In genomic region chr3:111246967-111247760, GRCh38 we compare ENCODE assay signal across 12 cellular contexts.
A peak's percentile ranks its signal among the peaks of the same experiment; 100 is the strongest.
DNase-seq lines count a peak whose midpoint lies in the region; ATAC-seq and TF ChIP-seq lines count a peak whose summit lies in the region.
"Had no signal": no experiment of that assay in that cellular context is flagged by ENCODE, and none has a peak within 500 bp of the region (broad histone marks: within the 10 kb centered on the region; RNA-seq: fewer than 3 reads in every experiment).

No MANE protein-coding gene starts in this region.

- peaks cover 6% of the 10 kb centered on the region for H3K4me1 Mint-ChIP-seq in T-helper 2 cell treated with Interferon-gamma antibody and Interleukin-4, amounts not matched to agents 5 μg/mL and 100 μg/mL, for 36 hours (ENCODE audit: low read depth)

- no peaks in the 10 kb centered on the region for H3K79me2 ChIP-seq in PC-3 (ENCODE audit: low read length)

- no peak overlapping the region for H3K27ac ChIP-seq in PC-3 (ENCODE audit: low read length)

- no peaks in the 10 kb centered on the region for H3K9me3 ChIP-seq in PC-3 (ENCODE audit: low read length)

- H3K36me3 Mint-ChIP-seq in T-helper 2 cell treated with Interferon-gamma antibody and Interleukin-4, amounts not matched to agents 5 μg/mL and 100 μg/mL, for 36 hours (ENCODE audit: low read depth), result peaks cover 1% of the 10 kb centered on the region

- TF ChIP-seq CTCF in PC-3 (conservative IDR thresholded peaks at IDR 0.05; ENCODE audit: low read depth, low read length), result no peak
- TF ChIP-seq CTCF in fibroblast of mammary gland (conservative IDR thresholded peaks at IDR 0.05; ENCODE audit: control insufficient read depth, insufficient read depth, low read depth, low read length), result no peak

- no peaks in the 10 kb centered on the region for H3K27me3 ChIP-seq in PC-3 (ENCODE audit: low read length)

- H3K4me3 Mint-ChIP-seq in T-helper 2 cell treated with Interferon-gamma antibody and Interleukin-4, amounts not matched to agents 5 μg/mL and 100 μg/mL, for 36 hours, result no peak overlapping the region
- H3K4me3 Mint-ChIP-seq: activated CD8-positive, alpha-beta T cell treated with anti-CD3 and anti-CD28 coated beads, Interleukin-2, amount 10 ng/mL, durations not matched to agents 7 days and 5 days; activated naive CD8-positive, alpha-beta T cell treated with anti-CD3 and anti-CD28 coated beads, Interleukin-2, amount 10 ng/mL, durations not matched to agents 7 days and 5 days had no signal

- H3K9ac ChIP-seq in PC-3 (ENCODE audit: low read length), result no peak overlapping the region

- H3K9me2 ChIP-seq in PC-3 (replicated peaks; ENCODE audit: low read length), result no peaks in the 10 kb centered on the region; the same call in 1 of the 2 replicates

- intact Hi-C loops in PC-3 (cut with micrococcal nuclease), result loop anchor here (1.0 kb wide), 1 partner anchor 251 kb away; no protein-coding TSS in a partner anchor

- no peak overlapping the region for H3K4me2 ChIP-seq in PC-3 (ENCODE audit: low read length)

- POLR2A ChIA-PET in PC-3 (lab: Charles Lee; ENCODE audit: unreplicated experiment), result no interaction called here

- no peak overlapping the region for H3K27ac Mint-ChIP-seq in T-helper 2 cell treated with Interferon-gamma antibody and Interleukin-4, amounts not matched to agents 5 μg/mL and 100 μg/mL, for 36 hours
- H3K27ac Mint-ChIP-seq: activated CD8-positive, alpha-beta T cell treated with anti-CD3 and anti-CD28 coated beads, Interleukin-2, amount 10 ng/mL, durations not matched to agents 7 days and 5 days; activated naive CD8-positive, alpha-beta T cell treated with anti-CD3 and anti-CD28 coated beads, Interleukin-2, amount 10 ng/mL, durations not matched to agents 7 days and 5 days had no signal

- peaks cover 11% of the 10 kb centered on the region for H3K9me3 Mint-ChIP-seq in T-helper 2 cell treated with Interferon-gamma antibody and Interleukin-4, amounts not matched to agents 5 μg/mL and 100 μg/mL, for 36 hours

- ATAC-seq in PC-3 (peak; percentile 57), GM21528 (IDR thresholded peaks at IDR 0.05; ENCODE audit: low FRiP score, unreplicated experiment) (no peak)
- ATAC-seq: activated CD8-positive, alpha-beta T cell treated with anti-CD3 and anti-CD28 coated beads, Interleukin-2, amount 10 ng/mL, durations not matched to agents 7 days and 5 days had no signal

- no peaks in the 10 kb centered on the region for H3K36me3 ChIP-seq in PC-3 (ENCODE audit: low read depth, low read length)

- CTCF ChIA-PET in PC-3 (lab: Charles Lee), result no interaction called here

- H2AFZ ChIP-seq in PC-3 (ENCODE audit: low read length), result peak overlapping the region; percentile 7; the same call in 1 of the 2 replicates

- H3K4me3 ChIP-seq in PC-3 (ENCODE audit: low read length) (no peak overlapping the region), fibroblast of mammary gland (ENCODE audit: control insufficient read depth, low read depth, low read length) (no peak overlapping the region), skeletal muscle cell (ENCODE audit: low read depth, low read length) (no peak overlapping the region)

- DNase-seq in GM04503 (ENCODE audit: low read depth), result peak; percentile 74
- peak; percentile 57 for DNase-seq in PC-3
- peak; percentile 82 for DNase-seq in fibroblast of mammary gland (ENCODE audit: low read depth)
- DNase-seq in skeletal muscle cell (ENCODE audit: low read depth), result peak; percentile 86
- no peak for DNase-seq in activated T-cell treated with anti-CD3 and anti-CD28 coated beads, Interleukin-2, amount 50 U/mL, for 1 hour
- no peak for DNase-seq in T-helper 2 cell treated with Interferon-gamma antibody and Interleukin-4, amounts not matched to agents 5 μg/mL and 100 μg/mL, for 36 hours (ENCODE audit: low spot score)
- DNase-seq: activated CD8-positive, alpha-beta T cell treated with anti-CD3 and anti-CD28 coated beads, Interleukin-2, amount 10 ng/mL, durations not matched to agents 7 days and 5 days; activated naive CD8-positive, alpha-beta T cell treated with anti-CD3 and anti-CD28 coated beads, Interleukin-2, amount 10 ng/mL, durations not matched to agents 7 days and 5 days; DND-41; kidney; stimulated activated CD4-positive, alpha-beta T cell treated with anti-CD3 and anti-CD28 coated beads, Interleukin-2, amount 100 ng/mL, for 48 hours had no signal

- no peaks in the 10 kb centered on the region for H4K20me1 ChIP-seq in PC-3 (ENCODE audit: low read length)

- H3F3A ChIP-seq in PC-3 (ENCODE audit: low read length, unreplicated experiment), result no peaks in the 10 kb centered on the region

- peaks cover 9% of the 10 kb centered on the region; the same call in 1 of the 2 replicates for H3K4me1 ChIP-seq in PC-3 (ENCODE audit: insufficient read depth, low read length)

- peaks cover 37% of the 10 kb centered on the region for H3K27me3 Mint-ChIP-seq in T-helper 2 cell treated with Interferon-gamma antibody and Interleukin-4, amounts not matched to agents 5 μg/mL and 100 μg/mL, for 36 hours (ENCODE audit: low read depth)
- H3K27me3 Mint-ChIP-seq: activated naive CD8-positive, alpha-beta T cell treated with anti-CD3 and anti-CD28 coated beads, Interleukin-2, amount 10 ng/mL, durations not matched to agents 7 days and 5 days had no signal

- BruUV-seq in PC-3 (replicated peaks; lab: Mats Ljungman, UMichigan), result no TSS peak

Comparison
In these comparisons a context has a peak if more than half of its experiments do, and no peak if none do; other contexts are left out.
1. DNase-seq: peak in GM04503 (single experiment), PC-3 (single experiment), fibroblast of mammary gland (single experiment) and skeletal muscle cell (single experiment); none in activated T-cell treated with anti-CD3 and anti-CD28 coated beads, Interleukin-2, amount 50 U/mL, for 1 hour (single experiment) and T-helper 2 cell treated with Interferon-gamma antibody and Interleukin-4, amounts not matched to agents 5 μg/mL and 100 μg/mL, for 36 hours (single experiment).